In genomic region chr19:5903054-5903501, GRCh38 we compare ENCODE assay signal across 1 cellular context.
TF ChIP-seq lines count a peak whose summit lies in the region.

No MANE protein-coding gene starts in this region.

TF ChIP-seq in HEK293, 187 proteins besides CTCF, POLR2A, EP300 and RAD21 (continued from another document):
- TF ChIP-seq ZBTB26 (tag by site-specific recombination; optimal IDR thresholded peaks at IDR 0.05) (no peak), ZNF211 (tag by site-specific recombination; IDR thresholded peaks at IDR 0.05; ENCODE audit: low read depth) (no peak), ZBTB44 (tag by site-specific recombination; IDR thresholded peaks at IDR 0.05) (no peak), ZBTB48 (tag by site-specific recombination; IDR thresholded peaks at IDR 0.05) (peak; percentile 54; the same call in 1 of the 2 replicates), ZNF335 (tag by site-specific recombination; conservative IDR thresholded peaks at IDR 0.05) (no peak), ZNF266 (tag by site-specific recombination; IDR thresholded peaks at IDR 0.05; ENCODE audit: low read depth) (no peak), KLF10 (tag by site-specific recombination; IDR thresholded peaks at IDR 0.05) (no peak), GLIS1 (tag by site-specific recombination; IDR thresholded peaks at IDR 0.05) (0 out of 2 replicates have a peak, but pooled peaks have one; percentile 5)
